Comparison of ENCODE assay signal across 1 cellular context in genomic region chr1:154746620-154747299, GRCh38.
A peak's percentile ranks its signal among the peaks of the same experiment; 100 is the strongest.
TF ChIP-seq lines count a peak whose summit lies in the region.

No MANE protein-coding gene starts in this region.

TF ChIP-seq in IMR-90, 13 proteins besides CTCF, POLR2A, EP300 and RAD21:
- TF ChIP-seq USF2 (IDR thresholded peaks at IDR 0.05; ENCODE audit: low read depth, low read length) (no peak), MAFK (IDR thresholded peaks at IDR 0.05; ENCODE audit: low read depth, low read length) (peak; percentile 92)
